8 cellular contexts compared by ENCODE assay signal in genomic region chr12:132687211-132688164, GRCh38. TPM values are rescaled to one million over a fixed set of nuclear protein-coding genes. Genes with fewer than 3 reads are reported as not detected.
DNase-seq lines count a peak whose midpoint lies in the region; ATAC-seq and TF ChIP-seq lines count a peak whose summit lies in the region.

TSS of gene POLE (minus strand) at chr12:132687342. CDS start at chr12:132687315, 27 bp downstream.
TSS of gene PXMP2 (plus strand) at chr12:132687587. CDS start at chr12:132687671, 84 bp downstream.

- peak; percentile 91 to 93 (median 91) for DNase-seq in CD4-positive, alpha-beta memory T cell
- DNase-seq in HK-2 (ENCODE audit: unreplicated experiment) (peak; percentile 97), NCI-H82 (lab: John Stamatoyannopoulos, UW) (peak; percentile 99), dermis microvascular lymphatic vessel endothelial cell (ENCODE audit: low read depth in 2 of 2) (peak; percentile 83 to 95), right lobe of liver (peak; percentile 96 to 98 (median 97))
- peak; percentile 91 to 94 for DNase-seq in activated CD4-positive, alpha-beta T cell treated with anti-CD3 and anti-CD28 coated beads, Interleukin-2, amount 50 U/mL, for 4 hours
- DNase-seq in stimulated activated CD4-positive, alpha-beta T cell treated with anti-CD3 and anti-CD28 coated beads, Interleukin-4, amount 100 ng/mL, for 24 hours = peak; percentile 95

- H3K4me3 Mint-ChIP-seq in CD4-positive, alpha-beta memory T cell = peak within 1 kb of the TSS; percentile 78 to 90 (median 86)

- no peaks in the 10 kb centered on the region for H3K36me3 ChIP-seq in CD4-positive, alpha-beta memory T cell (ENCODE audit: insufficient read depth, low read length)
- H3K36me3 ChIP-seq in right lobe of liver = peaks cover 0 to 16% (median 6%) of the 10 kb centered on the region in 4 donors

- H3K4me3 ChIP-seq in CD4-positive, alpha-beta memory T cell (ENCODE audit: low read length in 2 of 2) = peak within 1 kb of the TSS in 1 of 2 donors; percentile 45
- H3K4me3 ChIP-seq in right lobe of liver = peak within 1 kb of the TSS; percentile 62 to 96 (median 62)

- H3K27me3 Mint-ChIP-seq in CD4-positive, alpha-beta memory T cell = no peaks in the 10 kb centered on the region

- H3K27me3 ChIP-seq in CD4-positive, alpha-beta memory T cell (ENCODE audit: insufficient read depth, low read length) = no peaks in the 10 kb centered on the region
- H3K27me3 ChIP-seq in right lobe of liver = no peaks in the 10 kb centered on the region

- POLR2A ChIA-PET in CD4-positive, alpha-beta memory T cell (lab: Charles Lee; ENCODE audit: partially characterized antibody) = no interaction called here

- no peaks in the 10 kb centered on the region for H3K9me3 Mint-ChIP-seq in CD4-positive, alpha-beta memory T cell

- TF ChIP-seq CTCF in right lobe of liver (IDR thresholded peaks at IDR 0.05) = peak in 1 of 4 donors; percentile 8

- intact Hi-C loops in CD4-positive, alpha-beta memory T cell (cut with micrococcal nuclease) = loop anchor here (1.0 to 10.0 kb wide), 5 partner anchors 23 to 395 kb away; partner anchors contain the start of genes CHFR, GOLGA3, PGAM5 and ZNF140
- intact Hi-C loops in right lobe of liver (cut with DNase I) = no loop called here

- H3K27ac Mint-ChIP-seq in CD4-positive, alpha-beta memory T cell = peak within 1 kb of the TSS in 4 of 7 donors; percentile 47 to 74 (median 62)

- H3K4me1 ChIP-seq in CD4-positive, alpha-beta memory T cell (ENCODE audit: insufficient read depth, low read length) = peaks cover 13% of the 10 kb centered on the region
- peaks cover 0 to 19% (median 9%) of the 10 kb centered on the region in 4 donors for H3K4me1 ChIP-seq in right lobe of liver

- CTCF ChIA-PET in CD4-positive, alpha-beta memory T cell (lab: Charles Lee; ENCODE audit: partially characterized antibody) = no interaction called here

- no peaks in the 10 kb centered on the region for H3K9me3 ChIP-seq in CD4-positive, alpha-beta memory T cell (ENCODE audit: control insufficient read depth in 1 of 2, low read length in 2 of 2)
- H3K9me3 ChIP-seq in right lobe of liver = no peaks in the 10 kb centered on the region

- TF ChIP-seq POLR2A in right lobe of liver (IDR thresholded peaks at IDR 0.05) = peak; percentile 88

- peaks cover 0 to 2% of the 10 kb centered on the region in 2 donors for H3K36me3 Mint-ChIP-seq in CD4-positive, alpha-beta memory T cell

- peak within 1 kb of the TSS; percentile 26 for H3K27ac ChIP-seq in CD4-positive, alpha-beta memory T cell (ENCODE audit: low read depth, low read length)
- peak within 1 kb of the TSS; percentile 51 to 94 (median 69) for H3K27ac ChIP-seq in right lobe of liver

- 0% methylated on average over 9 of the region's 134 CpGs for WGBS in right lobe of liver (ENCODE audit: insufficient coverage, low coverage, low lambda C conversion rate, missing lambda C conversion rate)

- peaks cover 15 to 36% (median 20%) of the 10 kb centered on the region in 4 donors for H3K4me1 Mint-ChIP-seq in CD4-positive, alpha-beta memory T cell

- ATAC-seq in GM19455 (IDR thresholded peaks at IDR 0.05; ENCODE audit: unreplicated experiment) = peak; percentile 89
- ATAC-seq in right lobe of liver = peak; percentile 94 to 97 (median 95)

RNA-seq across cellular contexts. Expression of gene POLE, which starts in this region (rescaled TPM):
- 10 to 100 TPM; 69.5 to 75.4 TPM for total RNA-seq in CD4-positive, alpha-beta memory T cell
- 1 to 10 TPM; 2.2 to 6.3 TPM for polyA plus RNA-seq in CD4-positive, alpha-beta memory T cell
- total RNA-seq in dermis microvascular lymphatic vessel endothelial cell = 25.5 and 27.3 TPM in 2 replicates
- 10 to 100 TPM; 13.6 to 34.0 (median 22.7) TPM for total RNA-seq in right lobe of liver

RNA-seq across cellular contexts. Expression of gene PXMP2, which starts in this region (rescaled TPM):
- 1 to 10 TPM; 4.2 to 7.2 TPM for total RNA-seq in CD4-positive, alpha-beta memory T cell
- 10 to 100 TPM; 12.9 to 23.9 TPM for polyA plus RNA-seq in CD4-positive, alpha-beta memory T cell
- total RNA-seq in dermis microvascular lymphatic vessel endothelial cell (18.7 and 26.7 TPM in 2 replicates), right lobe of liver (100 to 1,000 TPM in 5 of 6 experiments, 10 to 100 TPM in 1; 91.5 to 216 (median 162) TPM)
